Comparison of ENCODE assay signal across 16 cellular contexts in the genomic region with DNA sequence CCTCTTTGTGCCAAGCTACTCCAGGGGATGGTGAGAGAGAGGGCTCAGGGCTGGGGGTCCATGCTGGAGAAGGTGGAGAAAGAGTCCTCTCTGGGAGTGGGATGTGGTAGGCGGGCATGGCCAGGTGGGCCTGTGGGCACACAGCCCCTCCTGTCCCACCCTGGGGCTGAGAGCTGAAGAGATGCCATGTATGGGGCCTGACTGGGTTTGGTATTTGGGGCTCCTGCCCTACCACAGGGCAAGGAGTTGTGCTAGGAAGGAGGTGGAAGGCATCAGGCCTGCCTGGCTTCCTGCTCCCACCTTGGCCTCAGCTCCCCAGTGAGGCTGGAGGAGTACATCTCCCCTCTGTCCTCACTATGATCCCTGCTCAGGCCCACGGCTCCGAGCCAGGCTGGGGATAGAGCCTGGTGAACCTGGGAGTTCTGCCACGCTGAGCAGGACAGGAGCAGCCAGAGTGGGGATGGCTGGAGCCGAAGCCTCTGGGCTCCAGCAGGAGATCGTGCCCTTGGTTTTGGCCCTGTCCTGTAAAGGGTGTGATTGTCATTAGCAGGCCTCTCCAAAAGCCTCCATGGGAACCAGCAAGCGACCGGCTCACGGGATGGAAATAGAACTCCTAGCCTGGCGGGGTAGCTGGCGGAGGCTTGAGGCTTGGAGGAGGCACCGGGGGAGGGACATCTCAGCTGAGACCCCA.
DNase-seq lines count a peak whose midpoint lies in the region; ATAC-seq and TF ChIP-seq lines count a peak whose summit lies in the region.
"Had no signal": no experiment of that assay in that cellular context is flagged by ENCODE, and none has a peak within 500 bp of the region (broad histone marks: within the 10 kb centered on the region; RNA-seq: fewer than 3 reads in every experiment).

No MANE protein-coding gene starts in this region.

- no peaks in the 10 kb centered on the region for H3K4me1 Mint-ChIP-seq in stimulated activated naive CD8-positive, alpha-beta T cell treated with anti-CD3 and anti-CD28 coated beads, Interleukin-15, amount 100 ng/mL, for 72 hours
- no peaks in the 10 kb centered on the region for H3K4me1 Mint-ChIP-seq in WTC11

- H3K36me3 Mint-ChIP-seq in WTC11, result peaks cover 5% of the 10 kb centered on the region; the same call in 1 of the 2 replicates
- H3K36me3 Mint-ChIP-seq: CD8-positive, alpha-beta T cell had no signal

- CTCF ChIA-PET in WTC11 (lab: Charles Lee), result interaction anchor here (0.8 kb wide), 1 partner anchor 93 kb away, joined by 3 read pairs; no protein-coding TSS in a partner anchor

- no peak for TF ChIP-seq CTCF in WTC11 (IDR thresholded peaks at IDR 0.05)

- no peaks in the 10 kb centered on the region for H3K9me3 Mint-ChIP-seq in stimulated activated naive CD8-positive, alpha-beta T cell treated with anti-CD3 and anti-CD28 coated beads, Interleukin-15, amount 100 ng/mL, for 72 hours
- no peaks in the 10 kb centered on the region for H3K9me3 Mint-ChIP-seq in WTC11
- H3K9me3 Mint-ChIP-seq: CD8-positive, alpha-beta T cell had no signal

- peak overlapping the region; percentile 10 to 59 for H3K27ac Mint-ChIP-seq in stimulated activated naive CD8-positive, alpha-beta T cell treated with anti-CD3 and anti-CD28 coated beads, Interleukin-15, amount 100 ng/mL, for 72 hours
- H3K27ac Mint-ChIP-seq in WTC11, result 0 out of 2 replicates have a peak overlapping the region, but pooled peaks have one; percentile 32
- H3K27ac Mint-ChIP-seq: CD8-positive, alpha-beta T cell had no signal

- ATAC-seq in stimulated activated naive CD8-positive, alpha-beta T cell treated with anti-CD3 and anti-CD28 coated beads, Interleukin-15, amount 100 ng/mL, for 72 hours, result no peak
- ATAC-seq in stimulated activated naive CD8-positive, alpha-beta T cell treated with anti-CD3 and anti-CD28 coated beads, Interleukin-15, Interleukin-2, amounts not matched to agents 100 U/mL and 50 U/mL, for 24 hours, result no peak
- ATAC-seq in WTC11, result no peak
- ATAC-seq: CD8-positive, alpha-beta T cell; HCT116; Panc1 had no signal

- H3K27me3 Mint-ChIP-seq in stimulated activated naive CD8-positive, alpha-beta T cell treated with anti-CD3 and anti-CD28 coated beads, Interleukin-15, amount 100 ng/mL, for 72 hours, result no peaks in the 10 kb centered on the region
- no peaks in the 10 kb centered on the region for H3K27me3 Mint-ChIP-seq in WTC11 (ENCODE audit: low read depth)

- DNase-seq in stimulated activated naive CD8-positive, alpha-beta T cell treated with anti-CD3 and anti-CD28 coated beads, Interleukin-15, amount 100 ng/mL, for 72 hours, result no peak
- no peak for DNase-seq in stimulated activated naive CD8-positive, alpha-beta T cell treated with anti-CD3 and anti-CD28 coated beads, Interleukin-15, Interleukin-2, amounts not matched to agents 100 U/mL and 50 U/mL, for 24 hours
- DNase-seq in WTC11 (ENCODE audit: low spot score) (no peak), iPS-NIHi7 (ENCODE audit: extremely low spot score) (peak; percentile 5), inferior parietal cortex (ENCODE audit: extremely low spot score) (no peak), NCI-H1436 (lab: John Stamatoyannopoulos, UW) (no peak)
- DNase-seq in stimulated activated CD8-positive, alpha-beta memory T cell treated with anti-CD3 and anti-CD28 coated beads, Interleukin-4, amount 100 ng/mL, for 48 hours, result no peak
- DNase-seq: Calu3; CD8-positive, alpha-beta T cell; Kasumi-1; MM.1S; NCI-H1092; NCI-H1694; NCI-H2081 treated with DMSO at 0.1 percent for 48 hours had no signal

- POLR2A ChIA-PET in WTC11 (lab: Charles Lee), result no interaction called here

- H3K4me3 Mint-ChIP-seq in stimulated activated naive CD8-positive, alpha-beta T cell treated with anti-CD3 and anti-CD28 coated beads, Interleukin-15, amount 100 ng/mL, for 72 hours, result no peak overlapping the region
- H3K4me3 Mint-ChIP-seq in WTC11, result no peak overlapping the region
- H3K4me3 Mint-ChIP-seq: CD8-positive, alpha-beta T cell had no signal

TF ChIP-seq in WTC11, 78 proteins besides CTCF, POLR2A, EP300 and RAD21 (continues in another document):
- no peak for TF ChIP-seq ETV6 (CRISPR knock-in tag; IDR thresholded peaks at IDR 0.05)
- no peak for TF ChIP-seq RORB (CRISPR knock-in tag; IDR thresholded peaks at IDR 0.05)
- TF ChIP-seq, protein P1, sequence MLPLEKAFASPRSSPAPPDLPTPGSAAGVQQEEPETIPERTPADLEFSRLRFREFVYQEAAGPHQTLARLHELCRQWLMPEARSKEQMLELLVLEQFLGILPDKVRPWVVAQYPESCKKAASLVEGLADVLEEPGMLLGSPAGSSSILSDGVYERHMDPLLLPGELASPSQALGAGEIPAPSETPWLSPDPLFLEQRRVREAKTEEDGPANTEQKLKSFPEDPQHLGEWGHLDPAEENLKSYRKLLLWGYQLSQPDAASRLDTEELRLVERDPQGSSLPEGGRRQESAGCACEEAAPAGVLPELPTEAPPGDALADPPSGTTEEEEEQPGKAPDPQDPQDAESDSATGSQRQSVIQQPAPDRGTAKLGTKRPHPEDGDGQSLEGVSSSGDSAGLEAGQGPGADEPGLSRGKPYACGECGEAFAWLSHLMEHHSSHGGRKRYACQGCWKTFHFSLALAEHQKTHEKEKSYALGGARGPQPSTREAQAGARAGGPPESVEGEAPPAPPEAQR (CRISPR knock-in tag; IDR thresholded peaks at IDR 0.05), result no peak
- TF ChIP-seq, protein P2, sequence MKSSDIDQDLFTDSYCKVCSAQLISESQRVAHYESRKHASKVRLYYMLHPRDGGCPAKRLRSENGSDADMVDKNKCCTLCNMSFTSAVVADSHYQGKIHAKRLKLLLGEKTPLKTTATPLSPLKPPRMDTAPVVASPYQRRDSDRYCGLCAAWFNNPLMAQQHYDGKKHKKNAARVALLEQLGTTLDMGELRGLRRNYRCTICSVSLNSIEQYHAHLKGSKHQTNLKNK (CRISPR knock-in tag; IDR thresholded peaks at IDR 0.05), result no peak
- TF ChIP-seq, protein P3, sequence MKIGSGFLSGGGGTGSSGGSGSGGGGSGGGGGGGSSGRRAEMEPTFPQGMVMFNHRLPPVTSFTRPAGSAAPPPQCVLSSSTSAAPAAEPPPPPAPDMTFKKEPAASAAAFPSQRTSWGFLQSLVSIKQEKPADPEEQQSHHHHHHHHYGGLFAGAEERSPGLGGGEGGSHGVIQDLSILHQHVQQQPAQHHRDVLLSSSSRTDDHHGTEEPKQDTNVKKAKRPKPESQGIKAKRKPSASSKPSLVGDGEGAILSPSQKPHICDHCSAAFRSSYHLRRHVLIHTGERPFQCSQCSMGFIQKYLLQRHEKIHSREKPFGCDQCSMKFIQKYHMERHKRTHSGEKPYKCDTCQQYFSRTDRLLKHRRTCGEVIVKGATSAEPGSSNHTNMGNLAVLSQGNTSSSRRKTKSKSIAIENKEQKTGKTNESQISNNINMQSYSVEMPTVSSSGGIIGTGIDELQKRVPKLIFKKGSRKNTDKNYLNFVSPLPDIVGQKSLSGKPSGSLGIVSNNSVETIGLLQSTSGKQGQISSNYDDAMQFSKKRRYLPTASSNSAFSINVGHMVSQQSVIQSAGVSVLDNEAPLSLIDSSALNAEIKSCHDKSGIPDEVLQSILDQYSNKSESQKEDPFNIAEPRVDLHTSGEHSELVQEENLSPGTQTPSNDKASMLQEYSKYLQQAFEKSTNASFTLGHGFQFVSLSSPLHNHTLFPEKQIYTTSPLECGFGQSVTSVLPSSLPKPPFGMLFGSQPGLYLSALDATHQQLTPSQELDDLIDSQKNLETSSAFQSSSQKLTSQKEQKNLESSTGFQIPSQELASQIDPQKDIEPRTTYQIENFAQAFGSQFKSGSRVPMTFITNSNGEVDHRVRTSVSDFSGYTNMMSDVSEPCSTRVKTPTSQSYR (CRISPR knock-in tag; IDR thresholded peaks at IDR 0.05), result no peak
- TF ChIP-seq ZNF138 (CRISPR knock-in tag; conservative IDR thresholded peaks at IDR 0.05), result no peak
- no peak for TF ChIP-seq EMX1 (CRISPR knock-in tag; IDR thresholded peaks at IDR 0.05)
- TF ChIP-seq, protein P4, sequence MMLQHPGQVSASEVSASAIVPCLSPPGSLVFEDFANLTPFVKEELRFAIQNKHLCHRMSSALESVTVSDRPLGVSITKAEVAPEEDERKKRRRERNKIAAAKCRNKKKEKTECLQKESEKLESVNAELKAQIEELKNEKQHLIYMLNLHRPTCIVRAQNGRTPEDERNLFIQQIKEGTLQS (CRISPR knock-in tag; conservative IDR thresholded peaks at IDR 0.05), result no peak
- no peak for TF ChIP-seq TP53 (CRISPR knock-in tag; IDR thresholded peaks at IDR 0.05)
- TF ChIP-seq, protein P5, sequence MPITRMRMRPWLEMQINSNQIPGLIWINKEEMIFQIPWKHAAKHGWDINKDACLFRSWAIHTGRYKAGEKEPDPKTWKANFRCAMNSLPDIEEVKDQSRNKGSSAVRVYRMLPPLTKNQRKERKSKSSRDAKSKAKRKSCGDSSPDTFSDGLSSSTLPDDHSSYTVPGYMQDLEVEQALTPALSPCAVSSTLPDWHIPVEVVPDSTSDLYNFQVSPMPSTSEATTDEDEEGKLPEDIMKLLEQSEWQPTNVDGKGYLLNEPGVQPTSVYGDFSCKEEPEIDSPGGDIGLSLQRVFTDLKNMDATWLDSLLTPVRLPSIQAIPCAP (CRISPR knock-in tag; IDR thresholded peaks at IDR 0.05), result no peak
- TF ChIP-seq FOXK1 (CRISPR knock-in tag; IDR thresholded peaks at IDR 0.05), result no peak
- TF ChIP-seq IRF2 (CRISPR knock-in tag; IDR thresholded peaks at IDR 0.05; ENCODE audit: borderline replicate concordance, low read depth), result no peak
- TF ChIP-seq NR3C1 (CRISPR knock-in tag; conservative IDR thresholded peaks at IDR 0.05; ENCODE audit: low read depth), result no peak
- TF ChIP-seq, protein P6, sequence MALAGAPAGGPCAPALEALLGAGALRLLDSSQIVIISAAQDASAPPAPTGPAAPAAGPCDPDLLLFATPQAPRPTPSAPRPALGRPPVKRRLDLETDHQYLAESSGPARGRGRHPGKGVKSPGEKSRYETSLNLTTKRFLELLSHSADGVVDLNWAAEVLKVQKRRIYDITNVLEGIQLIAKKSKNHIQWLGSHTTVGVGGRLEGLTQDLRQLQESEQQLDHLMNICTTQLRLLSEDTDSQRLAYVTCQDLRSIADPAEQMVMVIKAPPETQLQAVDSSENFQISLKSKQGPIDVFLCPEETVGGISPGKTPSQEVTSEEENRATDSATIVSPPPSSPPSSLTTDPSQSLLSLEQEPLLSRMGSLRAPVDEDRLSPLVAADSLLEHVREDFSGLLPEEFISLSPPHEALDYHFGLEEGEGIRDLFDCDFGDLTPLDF (CRISPR knock-in tag; IDR thresholded peaks at IDR 0.05), result no peak
- TF ChIP-seq, protein P7, sequence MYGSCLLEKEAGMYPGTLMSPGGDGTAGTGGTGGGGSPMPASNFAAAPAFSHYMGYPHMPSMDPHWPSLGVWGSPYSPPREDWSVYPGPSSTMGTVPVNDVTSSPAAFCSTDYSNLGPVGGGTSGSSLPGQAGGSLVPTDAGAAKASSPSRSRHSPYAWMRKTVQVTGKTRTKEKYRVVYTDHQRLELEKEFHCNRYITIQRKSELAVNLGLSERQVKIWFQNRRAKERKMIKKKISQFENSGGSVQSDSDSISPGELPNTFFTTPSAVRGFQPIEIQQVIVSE (CRISPR knock-in tag; IDR thresholded peaks at IDR 0.05; ENCODE audit: borderline replicate concordance), result no peak
- TF ChIP-seq ZNF232 (CRISPR knock-in tag; IDR thresholded peaks at IDR 0.05), result no peak
